In genomic region chr14:35688427-35688826, GRCh38 we compare ENCODE assay signal across 12 cellular contexts.
"Had no signal": no experiment of that assay in that cellular context is flagged by ENCODE, and none has a peak within 500 bp of the region (broad histone marks: within the 10 kb centered on the region; RNA-seq: fewer than 3 reads in every experiment).

No MANE protein-coding gene starts in this region.

- H3K9me3 ChIP-seq: spleen, upper lobe of left lung had no signal

- H3K27me3 Mint-ChIP-seq: activated CD4-positive, alpha-beta T cell treated with anti-CD3 and anti-CD28 coated beads, Interleukin-2, amount 10 ng/mL, durations not matched to agents 24 days and 14 days; stimulated activated naive CD8-positive, alpha-beta T cell treated with anti-CD3 and anti-CD28 coated beads, Interleukin-15, amount 100 ng/mL, for 72 hours had no signal

- H3K4me1 Mint-ChIP-seq: neural progenitor cell had no signal

- H3K27ac Mint-ChIP-seq: neural progenitor cell had no signal

- H3K9me3 Mint-ChIP-seq: activated CD4-positive, alpha-beta T cell treated with anti-CD3 and anti-CD28 coated beads, Interleukin-2, amount 10 ng/mL, durations not matched to agents 24 days and 14 days; neural progenitor cell; stimulated activated naive CD8-positive, alpha-beta T cell treated with anti-CD3 and anti-CD28 coated beads, Interleukin-15, amount 100 ng/mL, for 72 hours had no signal

- H3K4me3 ChIP-seq: neural progenitor cell, spleen, upper lobe of left lung had no signal

- H3K4me1 ChIP-seq: neural progenitor cell, spleen, upper lobe of left lung had no signal

- H3K36me3 Mint-ChIP-seq: neural progenitor cell had no signal

- H3K27me3 ChIP-seq: neural progenitor cell, spleen, upper lobe of left lung had no signal

- H3K4me3 Mint-ChIP-seq: activated CD4-positive, alpha-beta T cell treated with anti-CD3 and anti-CD28 coated beads, Interleukin-2, amount 10 ng/mL, durations not matched to agents 24 days and 14 days; neural progenitor cell had no signal

- ATAC-seq: esophagus mucosa, sciatic nerve had no signal

- H3K27ac ChIP-seq: neural progenitor cell, spleen, upper lobe of left lung, VCaP had no signal

- H3K36me3 ChIP-seq: neural progenitor cell had no signal

- DNase-seq: activated CD4-positive, alpha-beta T cell treated with anti-CD3 and anti-CD28 coated beads, Interleukin-2, amount 10 ng/mL, durations not matched to agents 24 days and 14 days; activated effector memory CD4-positive, alpha-beta T cell treated with Interleukin-2 at 50 U/mL for 16 hours; activated naive CD4-positive, alpha-beta T cell treated with anti-CD3 and anti-CD28 coated beads, Interleukin-2, amount 50 U/mL, for 16 hours; islet precursor cell; midbrain; spleen; stimulated activated naive CD8-positive, alpha-beta T cell treated with anti-CD3 and anti-CD28 coated beads, Interleukin-15, amount 100 ng/mL, for 72 hours; upper lobe of left lung had no signal
